ENCODE assay signal across 9 cellular contexts in the genomic region with DNA sequence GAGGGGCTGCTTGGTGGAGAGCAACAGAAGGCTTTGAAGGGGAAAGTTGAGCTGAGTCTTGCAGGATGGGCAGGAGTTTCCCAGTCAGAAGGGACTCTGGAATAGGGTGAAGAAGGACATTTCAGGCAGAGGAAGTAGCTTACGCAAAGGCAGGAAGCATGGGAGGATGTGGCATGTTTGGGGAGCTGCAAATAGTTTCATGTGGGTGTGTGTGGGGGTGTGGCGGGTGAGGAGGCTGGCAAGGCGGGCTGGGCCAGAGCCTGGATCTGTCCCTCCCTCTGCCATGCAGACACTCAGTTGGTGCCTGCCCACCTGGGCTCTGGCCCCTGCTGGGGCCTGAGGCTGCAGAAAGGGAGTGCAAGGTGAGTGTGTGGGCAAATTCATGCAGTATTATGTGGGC. TPM values are rescaled to one million over a fixed set of nuclear protein-coding genes. Genes with fewer than 3 reads are reported as not detected.
A peak's percentile ranks its signal among the peaks of the same experiment; 100 is the strongest.
DNase-seq lines count a peak whose midpoint lies in the region; ATAC-seq and TF ChIP-seq lines count a peak whose summit lies in the region.
"Had no signal": no experiment of that assay in that cellular context is flagged by ENCODE, and none has a peak within 500 bp of the region (broad histone marks: within the 10 kb centered on the region; RNA-seq: fewer than 3 reads in every experiment).

No MANE protein-coding gene starts in this region.

- H3K27me3 Mint-ChIP-seq in activated naive CD8-positive, alpha-beta T cell treated with anti-CD3 and anti-CD28 coated beads for 36 hours = no peaks in the 10 kb centered on the region
- no peaks in the 10 kb centered on the region for H3K27me3 Mint-ChIP-seq in memory B cell

- BruUV-seq in OCI-LY7 (replicated peaks; lab: Mats Ljungman, UMichigan) = no TSS peak

- ATAC-seq in memory B cell (ENCODE audit: low read depth) (peak; percentile 25), HG03039 (IDR thresholded peaks at IDR 0.05; ENCODE audit: unreplicated experiment) (no peak)

- H3K27ac ChIP-seq in OCI-LY7 (ENCODE audit: low read depth, low read length, poor library complexity, severe bottlenecking) = peak overlapping the region; percentile 23

- CTCF ChIA-PET in OCI-LY7 (lab: Charles Lee; ENCODE audit: unreplicated experiment) = interaction anchor here (0.9 to 3.1 kb wide), 4 partner anchors 9 to 180 kb away, joined by 3 to 22 read pairs (median 12); a partner anchor contains a TSS

- no peak for TF ChIP-seq CTCF in GM06990 (IDR thresholded peaks at IDR 0.05; ENCODE audit: insufficient read depth, low read length, poor library complexity, severe bottlenecking)
- no peak for TF ChIP-seq CTCF in OCI-LY7 (conservative IDR thresholded peaks at IDR 0.05; ENCODE audit: low read length)

- no peak overlapping the region for H2AFZ ChIP-seq in OCI-LY7 (ENCODE audit: low read length)

- DNase-seq in GM06990 (ENCODE audit: extremely low read depth, insufficient read length) (peak; percentile 30), OCI-LY7 (ENCODE audit: low spot score) (peak; percentile 39), memory B cell (ENCODE audit: low spot score in 2 of 2) (no peak), cortex of kidney (lab: John Stamatoyannopoulos, UW) (no peak), NCI-H2227 (lab: John Stamatoyannopoulos, UW; ENCODE audit: unreplicated experiment) (no peak), NCI-H146 (lab: John Stamatoyannopoulos, UW) (no peak)
- peak; percentile 29 for DNase-seq in activated naive CD8-positive, alpha-beta T cell treated with anti-CD3 and anti-CD28 coated beads for 36 hours

- no peaks in the 10 kb centered on the region for H3K9me3 Mint-ChIP-seq in activated naive CD8-positive, alpha-beta T cell treated with anti-CD3 and anti-CD28 coated beads for 36 hours
- H3K9me3 Mint-ChIP-seq in memory B cell = no peaks in the 10 kb centered on the region

- H4K20me1 ChIP-seq in OCI-LY7 (ENCODE audit: insufficient read depth, low read length) = no peaks in the 10 kb centered on the region

- POLR2A ChIA-PET in OCI-LY7 (lab: Charles Lee) = interaction anchor here (0.6 to 1.8 kb wide), 3 partner anchors 9 to 71 kb away, joined by 3 to 12 read pairs (median 4); no protein-coding TSS in a partner anchor

- peaks cover 42% of the 10 kb centered on the region for H3K4me1 ChIP-seq in OCI-LY7 (ENCODE audit: insufficient read depth, low read length, poor library complexity, severe bottlenecking)

- H3K36me3 Mint-ChIP-seq in activated naive CD8-positive, alpha-beta T cell treated with anti-CD3 and anti-CD28 coated beads for 36 hours = peaks cover 28% of the 10 kb centered on the region
- peaks cover 8% of the 10 kb centered on the region for H3K36me3 Mint-ChIP-seq in memory B cell

- intact Hi-C loops in OCI-LY7 (cut with micrococcal nuclease; ENCODE audit: unreplicated experiment) = no loop called here

- H3K4me3 ChIP-seq in GM06990 (replicated peaks; ENCODE audit: low read depth, low read length) (no peak overlapping the region), OCI-LY7 (ENCODE audit: low read depth, low read length, poor library complexity, severe bottlenecking) (no peak overlapping the region)
- H3K4me3 ChIP-seq: dorsolateral prefrontal cortex had no signal

- no peaks in the 10 kb centered on the region for H3K79me2 ChIP-seq in OCI-LY7 (ENCODE audit: insufficient read depth, low read depth, low read length)

- H3K27ac Mint-ChIP-seq in activated naive CD8-positive, alpha-beta T cell treated with anti-CD3 and anti-CD28 coated beads for 36 hours = peak overlapping the region; percentile 26
- peak overlapping the region; percentile 12 for H3K27ac Mint-ChIP-seq in memory B cell

- no peaks in the 10 kb centered on the region for H3K9me3 ChIP-seq in OCI-LY7 (ENCODE audit: low read length)

- H3K4me1 Mint-ChIP-seq in activated naive CD8-positive, alpha-beta T cell treated with anti-CD3 and anti-CD28 coated beads for 36 hours = peaks cover 74% of the 10 kb centered on the region
- H3K4me1 Mint-ChIP-seq in memory B cell = peaks cover 65% of the 10 kb centered on the region

- peaks cover 21% of the 10 kb centered on the region for H3K36me3 ChIP-seq in GM06990 (ENCODE audit: control insufficient read depth, insufficient read depth, low read length)
- H3K36me3 ChIP-seq in OCI-LY7 (ENCODE audit: insufficient read depth, low read length) = peaks cover 38% of the 10 kb centered on the region

- H3K9me2 ChIP-seq in OCI-LY7 (ENCODE audit: insufficient read depth, low read length) = no peaks in the 10 kb centered on the region

- no peaks in the 10 kb centered on the region for H3K27me3 ChIP-seq in GM06990 (replicated peaks; ENCODE audit: control insufficient read depth, insufficient read depth, low read length)
- H3K27me3 ChIP-seq: dorsolateral prefrontal cortex had no signal

- H3K4me3 Mint-ChIP-seq in activated naive CD8-positive, alpha-beta T cell treated with anti-CD3 and anti-CD28 coated beads for 36 hours = peak overlapping the region; percentile 30
- H3K4me3 Mint-ChIP-seq in memory B cell = peak overlapping the region; percentile 67

- peak overlapping the region; percentile 55 for H3K4me2 ChIP-seq in OCI-LY7 (ENCODE audit: low read length)

RNA-seq across cellular contexts. Expression of a gene that starts 10.4 kb away (rescaled TPM):
- total RNA-seq in OCI-LY7 (2014; rRNA removed; shearing (Covaris generic)) = 42.4 and 50.3 TPM in 2 replicates
- total RNA-seq in OCI-LY7 (2022) = 42.7 and 45.6 TPM in 2 replicates
- total RNA-seq in activated naive CD8-positive, alpha-beta T cell treated with anti-CD3 and anti-CD28 coated beads for 36 hours = 10 to 100 TPM; 37.1 to 39.5 TPM

RNA-seq across cellular contexts. Expression of a gene that starts 25.4 kb away (rescaled TPM):
- total RNA-seq in OCI-LY7 (2014; rRNA removed; shearing (Covaris generic)) = 0.06 and 0.28 TPM in 2 replicates
- total RNA-seq in OCI-LY7 (2022) = 0.11 and 0.29 TPM in 2 replicates
- total RNA-seq in activated naive CD8-positive, alpha-beta T cell treated with anti-CD3 and anti-CD28 coated beads for 36 hours = under 1 TPM; 0.37 to 0.46 TPM

Comparison
In these comparisons a context has a peak if more than half of its experiments do, and no peak if none do; other contexts are left out.
1. DNase-seq: peak in GM06990 (single experiment), OCI-LY7 (single experiment) and activated naive CD8-positive, alpha-beta T cell treated with anti-CD3 and anti-CD28 coated beads for 36 hours (single experiment); none in memory B cell (0 of 2), cortex of kidney (single experiment), NCI-H2227 (single experiment) and NCI-H146 (single experiment).